Comparison of ENCODE assay signal across 29 cellular contexts in genomic region chrX:42090395-42090794, GRCh38.
DNase-seq lines count a peak whose midpoint lies in the region; ATAC-seq and TF ChIP-seq lines count a peak whose summit lies in the region.
"Had no signal": no experiment of that assay in that cellular context is flagged by ENCODE, and none has a peak within 500 bp of the region (broad histone marks: within the 10 kb centered on the region; RNA-seq: fewer than 3 reads in every experiment).

No MANE protein-coding gene starts in this region.

- no peaks in the 10 kb centered on the region for H3K9me3 Mint-ChIP-seq in natural killer cell treated with Interleukin-12 subunit alpha and Interleukin-12 subunit beta and Interleukin-15 and Interleukin-18, amount 100 ng/mL, for 72 hours
- no peaks in the 10 kb centered on the region for H3K9me3 Mint-ChIP-seq in natural killer cell
- H3K9me3 Mint-ChIP-seq in activated naive CD8-positive, alpha-beta T cell treated with anti-CD3 and anti-CD28 coated beads, Interleukin-2, amount 50 U/mL, for 24 hours, result no peaks in the 10 kb centered on the region
- H3K9me3 Mint-ChIP-seq in stimulated activated naive CD8-positive, alpha-beta T cell treated with anti-CD3 and anti-CD28 coated beads, Interleukin-15, amount 100 ng/mL, for 72 hours, result no peaks in the 10 kb centered on the region
- H3K9me3 Mint-ChIP-seq: naive thymus-derived CD8-positive, alpha-beta T cell; stimulated activated memory B cell treated with anti-CD40 and anti-IgM and Interleukin-4, amounts not matched to agents 10 μg/mL and 1 μg/mL and 100 μg/mL, for 72 hours had no signal

- no peaks in the 10 kb centered on the region for H3K36me3 ChIP-seq in HUES48 (ENCODE audit: control insufficient read depth, insufficient read depth, low read length)
- H3K36me3 ChIP-seq: BLaER1 treated with 17β-estradiol and CSF1 and Interleukin-3, amounts not matched to agents 10 nM and 100 nM; upper lobe of right lung had no signal

- no peak for TF ChIP-seq CTCF in natural killer cell (IDR thresholded peaks at IDR 0.05)

- H3K4me1 Mint-ChIP-seq in natural killer cell treated with Interleukin-12 subunit alpha and Interleukin-12 subunit beta and Interleukin-15 and Interleukin-18, amount 100 ng/mL, for 72 hours (ENCODE audit: low read depth in 2 of 2), result peaks cover 5 to 14% of the 10 kb centered on the region in 2 donors
- H3K4me1 Mint-ChIP-seq in natural killer cell, result peaks cover 6 to 9% of the 10 kb centered on the region in 2 donors
- H3K4me1 Mint-ChIP-seq in activated naive CD8-positive, alpha-beta T cell treated with anti-CD3 and anti-CD28 coated beads, Interleukin-2, amount 50 U/mL, for 24 hours, result peaks cover 26% of the 10 kb centered on the region
- peaks cover 28% of the 10 kb centered on the region for H3K4me1 Mint-ChIP-seq in stimulated activated naive CD8-positive, alpha-beta T cell treated with anti-CD3 and anti-CD28 coated beads, Interleukin-15, amount 100 ng/mL, for 72 hours

- H3K27me3 Mint-ChIP-seq in natural killer cell treated with Interleukin-12 subunit alpha and Interleukin-12 subunit beta and Interleukin-15 and Interleukin-18, amount 100 ng/mL, for 72 hours, result peaks cover 0 to 4% of the 10 kb centered on the region in 2 donors
- peaks cover 0 to 23% of the 10 kb centered on the region in 2 donors for H3K27me3 Mint-ChIP-seq in natural killer cell (ENCODE audit: low read depth in 2 of 2)
- H3K27me3 Mint-ChIP-seq in activated naive CD8-positive, alpha-beta T cell treated with anti-CD3 and anti-CD28 coated beads, Interleukin-2, amount 50 U/mL, for 24 hours, result no peaks in the 10 kb centered on the region
- no peaks in the 10 kb centered on the region for H3K27me3 Mint-ChIP-seq in stimulated activated naive CD8-positive, alpha-beta T cell treated with anti-CD3 and anti-CD28 coated beads, Interleukin-15, amount 100 ng/mL, for 72 hours
- H3K27me3 Mint-ChIP-seq: naive thymus-derived CD8-positive, alpha-beta T cell; stimulated activated memory B cell treated with anti-CD40 and anti-IgM and Interleukin-4, amounts not matched to agents 10 μg/mL and 1 μg/mL and 100 μg/mL, for 72 hours; T-helper 17 cell had no signal

- peaks cover 70% of the 10 kb centered on the region for H3K4me1 ChIP-seq in HUES48 (ENCODE audit: control insufficient read depth, insufficient read depth, low read length)
- H3K4me1 ChIP-seq: upper lobe of right lung had no signal

- H3K27ac ChIP-seq in HUES48 (ENCODE audit: low read depth, low read length), result peak overlapping the region; percentile 21
- H3K27ac ChIP-seq: BLaER1 treated with 17β-estradiol and CSF1 and Interleukin-3, amounts not matched to agents 10 nM and 100 nM; hepatocyte; upper lobe of right lung had no signal

- H3K9ac ChIP-seq in HUES48 (ENCODE audit: low read depth, low read length), result no peak overlapping the region
- H3K9ac ChIP-seq: BLaER1 treated with 17β-estradiol and CSF1 and Interleukin-3, amounts not matched to agents 10 nM and 100 nM had no signal

- no peaks in the 10 kb centered on the region for H3K9me3 ChIP-seq in HUES48 (ENCODE audit: control insufficient read depth, insufficient read depth, low read length)
- H3K9me3 ChIP-seq: BLaER1 treated with 17β-estradiol and CSF1 and Interleukin-3, amounts not matched to agents 10 nM and 100 nM; upper lobe of right lung had no signal

- DNase-seq in natural killer cell treated with Interleukin-12 subunit alpha and Interleukin-12 subunit beta and Interleukin-15 and Interleukin-18, amount 100 ng/mL, for 72 hours (ENCODE audit: low spot score), result no peak
- DNase-seq in natural killer cell (no peak), OCI-M2 (lab: John Stamatoyannopoulos, UW; ENCODE audit: unreplicated experiment) (no peak), ACHN (no peak)
- no peak for DNase-seq in activated naive CD8-positive, alpha-beta T cell treated with anti-CD3 and anti-CD28 coated beads, Interleukin-2, amount 50 U/mL, for 24 hours
- peak; percentile 2 to 8 for DNase-seq in stimulated activated naive CD8-positive, alpha-beta T cell treated with anti-CD3 and anti-CD28 coated beads, Interleukin-15, amount 100 ng/mL, for 72 hours
- DNase-seq: activated CD4-positive, alpha-beta T cell treated with anti-CD3 and anti-CD28 coated beads for 48 hours; activated naive CD4-positive, alpha-beta T cell treated with anti-CD3 and anti-CD28 coated beads, Interleukin-2, amount 50 U/mL, for 16 hours; anterior cingulate cortex; DMS79 treated with DMSO at 0.1 percent for 48 hours; GDM1; GOT3; naive thymus-derived CD8-positive, alpha-beta T cell; NCI-H1048; NCI-H1694; NCI-H2171 treated with DMSO at 0.1 percent for 48 hours; NCI-H526 treated with DMSO at 0.1 percent for 48 hours; stimulated activated CD4-positive, alpha-beta T cell treated with anti-CD3 and anti-CD28 coated beads, Interleukin-15, amount 100 ng/mL, for 24 hours; stimulated activated CD4-positive, alpha-beta T cell treated with anti-CD3 and anti-CD28 coated beads, Interleukin-4, amount 100 ng/mL, for 4 hours; T-helper 17 cell; upper lobe of right lung had no signal

- H3K4me3 Mint-ChIP-seq in natural killer cell treated with Interleukin-12 subunit alpha and Interleukin-12 subunit beta and Interleukin-15 and Interleukin-18, amount 100 ng/mL, for 72 hours, result peak overlapping the region; percentile 47
- no peak overlapping the region for H3K4me3 Mint-ChIP-seq in natural killer cell
- no peak overlapping the region for H3K4me3 Mint-ChIP-seq in activated naive CD8-positive, alpha-beta T cell treated with anti-CD3 and anti-CD28 coated beads, Interleukin-2, amount 50 U/mL, for 24 hours
- H3K4me3 Mint-ChIP-seq in stimulated activated naive CD8-positive, alpha-beta T cell treated with anti-CD3 and anti-CD28 coated beads, Interleukin-15, amount 100 ng/mL, for 72 hours, result peak overlapping the region in 1 of 2 donors; percentile 57
- H3K4me3 Mint-ChIP-seq: naive thymus-derived CD8-positive, alpha-beta T cell; stimulated activated memory B cell treated with anti-CD40 and anti-IgM and Interleukin-4, amounts not matched to agents 10 μg/mL and 1 μg/mL and 100 μg/mL, for 72 hours; T-helper 17 cell had no signal

- intact Hi-C loops in natural killer cell (cut with micrococcal nuclease), result no loop called here

- peak overlapping the region in 1 of 2 donors; percentile 50 for H3K27ac Mint-ChIP-seq in natural killer cell treated with Interleukin-12 subunit alpha and Interleukin-12 subunit beta and Interleukin-15 and Interleukin-18, amount 100 ng/mL, for 72 hours
- H3K27ac Mint-ChIP-seq in natural killer cell, result no peak overlapping the region
- H3K27ac Mint-ChIP-seq in activated naive CD8-positive, alpha-beta T cell treated with anti-CD3 and anti-CD28 coated beads, Interleukin-2, amount 50 U/mL, for 24 hours, result peak overlapping the region; percentile 83
- H3K27ac Mint-ChIP-seq in stimulated activated naive CD8-positive, alpha-beta T cell treated with anti-CD3 and anti-CD28 coated beads, Interleukin-15, amount 100 ng/mL, for 72 hours, result peak overlapping the region; percentile 86 to 88
- H3K27ac Mint-ChIP-seq: naive thymus-derived CD8-positive, alpha-beta T cell; stimulated activated memory B cell treated with anti-CD40 and anti-IgM and Interleukin-4, amounts not matched to agents 10 μg/mL and 1 μg/mL and 100 μg/mL, for 72 hours; T-helper 17 cell had no signal

- H3K4me3 ChIP-seq in HUES48 (ENCODE audit: low read depth, low read length), result no peak overlapping the region
- H3K4me3 ChIP-seq: BLaER1 treated with 17β-estradiol and CSF1 and Interleukin-3, amounts not matched to agents 10 nM and 100 nM; hepatocyte; K562; upper lobe of right lung had no signal

- H3K27me3 ChIP-seq in HUES48 (ENCODE audit: control insufficient read depth, insufficient read depth, low read length), result no peaks in the 10 kb centered on the region
- H3K27me3 ChIP-seq: hepatocyte, upper lobe of right lung had no signal

- no peaks in the 10 kb centered on the region for H3K36me3 Mint-ChIP-seq in natural killer cell treated with Interleukin-12 subunit alpha and Interleukin-12 subunit beta and Interleukin-15 and Interleukin-18, amount 100 ng/mL, for 72 hours
- no peaks in the 10 kb centered on the region for H3K36me3 Mint-ChIP-seq in natural killer cell
- H3K36me3 Mint-ChIP-seq in activated naive CD8-positive, alpha-beta T cell treated with anti-CD3 and anti-CD28 coated beads, Interleukin-2, amount 50 U/mL, for 24 hours (ENCODE audit: low read depth), result no peaks in the 10 kb centered on the region
- H3K36me3 Mint-ChIP-seq: naive thymus-derived CD8-positive, alpha-beta T cell; stimulated activated memory B cell treated with anti-CD40 and anti-IgM and Interleukin-4, amounts not matched to agents 10 μg/mL and 1 μg/mL and 100 μg/mL, for 72 hours had no signal

- peak in 1 of 2 donors; percentile 46 for ATAC-seq in natural killer cell treated with Interleukin-12 subunit alpha and Interleukin-12 subunit beta and Interleukin-15 and Interleukin-18, amount 100 ng/mL, for 72 hours
- ATAC-seq in natural killer cell (no peak), GM21576 (IDR thresholded peaks at IDR 0.05; ENCODE audit: unreplicated experiment) (no peak)
- peak; percentile 77 for ATAC-seq in activated naive CD8-positive, alpha-beta T cell treated with anti-CD3 and anti-CD28 coated beads, Interleukin-2, amount 50 U/mL, for 24 hours
- ATAC-seq in stimulated activated naive CD8-positive, alpha-beta T cell treated with anti-CD3 and anti-CD28 coated beads, Interleukin-15, amount 100 ng/mL, for 72 hours, result peak; percentile 89
- ATAC-seq: K562; naive thymus-derived CD8-positive, alpha-beta T cell; Right ventricle myocardium inferior; SK-N-SH treated with all-trans-retinoic acid at 6 μM for 48 hours; stimulated activated memory B cell treated with anti-CD40 and anti-IgM and Interleukin-4, amounts not matched to agents 10 μg/mL and 1 μg/mL and 100 μg/mL, for 72 hours; T-helper 17 cell; upper lobe of right lung had no signal

- in situ Hi-C loops in ACHN (cut with HindIII; ENCODE audit: low pct_ligation_motif_present, low pct_unique_long_range_greater_than_20kb, low sequenced_read_pairs), result no loop called here

Comparison
In these comparisons a context has a peak if more than half of its experiments do, and no peak if none do; other contexts are left out.
1. ATAC-seq: peak in activated naive CD8-positive, alpha-beta T cell treated with anti-CD3 and anti-CD28 coated beads, Interleukin-2, amount 50 U/mL, for 24 hours (single experiment) and stimulated activated naive CD8-positive, alpha-beta T cell treated with anti-CD3 and anti-CD28 coated beads, Interleukin-15, amount 100 ng/mL, for 72 hours (single experiment); none in natural killer cell (0 of 3) and GM21576 (single experiment).
2. DNase-seq: peak in stimulated activated naive CD8-positive, alpha-beta T cell treated with anti-CD3 and anti-CD28 coated beads, Interleukin-15, amount 100 ng/mL, for 72 hours (2 of 2); none in natural killer cell treated with Interleukin-12 subunit alpha and Interleukin-12 subunit beta and Interleukin-15 and Interleukin-18, amount 100 ng/mL, for 72 hours (single experiment), natural killer cell (single experiment), activated naive CD8-positive, alpha-beta T cell treated with anti-CD3 and anti-CD28 coated beads, Interleukin-2, amount 50 U/mL, for 24 hours (single experiment), OCI-M2 (single experiment) and ACHN (single experiment).
3. H3K27ac Mint-ChIP-seq: peak in activated naive CD8-positive, alpha-beta T cell treated with anti-CD3 and anti-CD28 coated beads, Interleukin-2, amount 50 U/mL, for 24 hours (single experiment) and stimulated activated naive CD8-positive, alpha-beta T cell treated with anti-CD3 and anti-CD28 coated beads, Interleukin-15, amount 100 ng/mL, for 72 hours (2 of 2); none in natural killer cell (0 of 2).